In the genomic region with DNA sequence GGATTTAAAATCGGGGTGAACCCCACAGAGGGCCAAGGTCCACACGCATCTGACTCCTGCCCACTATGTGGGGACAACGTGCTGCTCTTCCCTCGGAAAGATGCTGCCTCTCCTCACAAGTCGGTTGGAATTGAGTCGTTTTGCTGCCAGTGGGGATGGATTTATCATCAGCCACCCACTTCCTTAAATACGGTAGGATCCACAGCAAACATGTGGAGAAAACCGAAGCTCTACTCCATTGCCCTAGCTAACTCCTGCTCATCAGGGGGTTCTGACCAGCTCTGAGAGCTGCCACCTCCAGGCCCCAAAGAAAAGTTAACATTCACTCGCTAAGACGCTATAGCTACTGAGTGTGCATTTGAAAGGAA, we compare ENCODE assay signal across 8 cellular contexts.
DNase-seq lines count a peak whose midpoint lies in the region; ATAC-seq, FAIRE-seq and TF ChIP-seq lines count a peak whose summit lies in the region.

No MANE protein-coding gene starts in this region.

- H3K4me3 ChIP-seq in A549 (peak overlapping the region; percentile 98), MM.1S (ENCODE audit: low read length) (peak overlapping the region; percentile 45), iPS-11a (ENCODE audit: low read depth, low read length) (peak overlapping the region; percentile 48), skeletal muscle tissue (ENCODE audit: low read length in 3 of 3) (peak overlapping the region; percentile 62 to 73 (median 67))

- peaks cover 22% of the 10 kb centered on the region; the same call in 2 of the 3 replicates for H3K4me1 ChIP-seq in A549
- H3K4me1 ChIP-seq in MM.1S (ENCODE audit: low read length): peaks cover 6% of the 10 kb centered on the region; the same call in 1 of the 2 replicates
- H3K4me1 ChIP-seq in skeletal muscle tissue (ENCODE audit: control insufficient read depth in 3 of 3, insufficient read depth in 3 of 3, low read length in 3 of 3): peaks cover 9 to 24% (median 18%) of the 10 kb centered on the region in 3 donors

- peak; percentile 50 to 58 for DNase-seq in A549 (ENCODE audit: low read depth in 1 of 2, low spot score in 1 of 2)
- DNase-seq in GM12891 (ENCODE audit: insufficient read length, low spot score): peak; percentile 33
- no peak for DNase-seq in MM.1S
- peak; percentile 22 for DNase-seq in activated naive CD4-positive, alpha-beta T cell treated with anti-CD3 and anti-CD28 coated beads, Interleukin-2, amount 50 U/mL, for 16 hours
- DNase-seq in DMS153 treated with DMSO at 0.1 percent for 48 hours (lab: John Stamatoyannopoulos, UW; ENCODE audit: unreplicated experiment): no peak
- DNase-seq in NCI-H1436 (lab: John Stamatoyannopoulos, UW): no peak

- H3K4me2 ChIP-seq in A549 (peak overlapping the region; percentile 90), MM.1S (ENCODE audit: low read depth, low read length) (peak overlapping the region; percentile 55; the same call in 1 of the 2 replicates)

- H3K27ac ChIP-seq in A549 (peak overlapping the region; percentile 97 to 98), MM.1S (ENCODE audit: low read length) (no peak overlapping the region), skeletal muscle tissue (ENCODE audit: low read depth, low read length) (peak overlapping the region; percentile 48)

- ATAC-seq in A549: peak; percentile 64 to 72

- POLR2A ChIA-PET in A549 (lab: Yijun Ruan, JAX): interaction anchor here (0.6 to 0.7 kb wide), 3 partner anchors 68 to 73 kb away, joined by 3 to 4 read pairs (median 3); no protein-coding TSS in a partner anchor

- TF ChIP-seq CTCF in A549 (IDR thresholded peaks at IDR 0.05) (peak; percentile 20; the same call in 1 of the 3 replicates), MM.1S (IDR thresholded peaks at IDR 0.05; ENCODE audit: low read length) (no peak)

- TF ChIP-seq POLR2A in A549 (IDR thresholded peaks at IDR 0.05; ENCODE audit: low read length): no peak
- no peak for TF ChIP-seq POLR2A in GM12891 (IDR thresholded peaks at IDR 0.05; ENCODE audit: low read depth, low read length)

- H3K9ac ChIP-seq in MM.1S (ENCODE audit: low read length): no peak overlapping the region
- peak overlapping the region; percentile 51 to 73 (median 57) for H3K9ac ChIP-seq in skeletal muscle tissue (ENCODE audit: low read depth in 1 of 3, low read length in 3 of 3)

- CTCF ChIA-PET in A549 (lab: Yijun Ruan, JAX): interaction anchor here (0.7 to 3.9 kb wide), 8 partner anchors 12 to 221 kb away, joined by 3 to 19 read pairs (median 5); no protein-coding TSS in a partner anchor

- no peaks in the 10 kb centered on the region for H3K79me2 ChIP-seq in MM.1S (ENCODE audit: low read length)

- 0 out of 2 replicates have a peak overlapping the region, but pooled peaks have one; percentile 50 for H2AFZ ChIP-seq in MM.1S (ENCODE audit: low read length)

- no peak for FAIRE-seq in A549 (lab: Jason Lieb, UNC)
- FAIRE-seq in GM12891 (lab: Jason Lieb, UNC): peak; percentile 31

- H3K9me2 ChIP-seq in MM.1S (replicated peaks; ENCODE audit: insufficient read depth, low read length): no peaks in the 10 kb centered on the region

- H3K9me3 ChIP-seq in A549 (no peaks in the 10 kb centered on the region), MM.1S (replicated peaks; ENCODE audit: insufficient read depth, low read length) (no peaks in the 10 kb centered on the region), skeletal muscle tissue (ENCODE audit: control insufficient read depth in 3 of 3, low read length in 3 of 3) (no peaks in the 10 kb centered on the region)

- no peaks in the 10 kb centered on the region for H3F3A ChIP-seq in MM.1S (ENCODE audit: insufficient read depth, low read length)

- 4% methylated on average over 10 of the region's 10 CpGs for WGBS in A549 (ENCODE audit: missing lambda C conversion rate)

- no peak for TF ChIP-seq EP300 in A549 (IDR thresholded peaks at IDR 0.05)

- H3K36me3 ChIP-seq in MM.1S (replicated peaks; ENCODE audit: insufficient read depth, low read length) (no peaks in the 10 kb centered on the region), skeletal muscle tissue (ENCODE audit: control insufficient read depth in 3 of 3, insufficient read depth in 3 of 3, low read length in 3 of 3) (no peaks in the 10 kb centered on the region)

- no peaks in the 10 kb centered on the region for H4K20me1 ChIP-seq in MM.1S (ENCODE audit: insufficient read depth, low read length)

- peaks cover 7% of the 10 kb centered on the region for H3K27me3 ChIP-seq in MM.1S (replicated peaks; ENCODE audit: insufficient read depth, low read length)
- peaks cover 0 to 21% (median 20%) of the 10 kb centered on the region in 3 donors for H3K27me3 ChIP-seq in skeletal muscle tissue (ENCODE audit: control insufficient read depth in 3 of 3, insufficient read depth in 3 of 3, low read length in 3 of 3)

- 0 out of 5 replicates have a peak, but pooled peaks have one; percentile 9 to 15 for TF ChIP-seq RAD21 in A549 (conservative IDR thresholded peaks at IDR 0.05 in 1 of 2, IDR thresholded peaks at IDR 0.05 in 1 of 2)

TF ChIP-seq in A549, 52 proteins besides CTCF, POLR2A, EP300 and RAD21:
- TF ChIP-seq RCOR1 (IDR thresholded peaks at IDR 0.05; ENCODE audit: low read depth, low read length) (no peak), HDAC2 (IDR thresholded peaks at IDR 0.05) (no peak), SMC3 (IDR thresholded peaks at IDR 0.05) (peak; percentile 59)
TF ChIP-seq in A549: peak in this region for 1.

TF ChIP-seq in GM12891, 5 proteins besides CTCF, POLR2A, EP300 and RAD21:
- TF ChIP-seq POLR2AphosphoS5 (IDR thresholded peaks at IDR 0.05; ENCODE audit: low read depth, low read length) (no peak), TAF1 (IDR thresholded peaks at IDR 0.05; ENCODE audit: low read depth, low read length) (no peak), SPI1 (IDR thresholded peaks at IDR 0.05; ENCODE audit: low read depth, low read length) (peak; percentile 36; the same call in 1 of the 2 replicates), POU2F2 (IDR thresholded peaks at IDR 0.05; ENCODE audit: low read depth, low read length) (no peak), PAX5 (IDR thresholded peaks at IDR 0.05; ENCODE audit: insufficient read depth, low read length, severe bottlenecking) (no peak)
TF ChIP-seq in GM12891: peak in this region for 1.

Comparison
In these comparisons a context has a peak if more than half of its experiments do, and no peak if none do; other contexts are left out.
1. DNase-seq: peak in A549 (2 of 2), GM12891 (single experiment) and activated naive CD4-positive, alpha-beta T cell treated with anti-CD3 and anti-CD28 coated beads, Interleukin-2, amount 50 U/mL, for 16 hours (single experiment); none in MM.1S (single experiment), DMS153 treated with DMSO at 0.1 percent for 48 hours (single experiment) and NCI-H1436 (single experiment).
2. H3K4me3 ChIP-seq: peak in every context shown above with its lines; median percentile 98 in A549; 67 in skeletal muscle tissue; 48 in iPS-11a; 45 in MM.1S.